ENCODE assay signal across 8 cellular contexts in genomic region chr19:42114412-42114811, GRCh38. TPM values are rescaled to one million over a fixed set of nuclear protein-coding genes. Genes with fewer than 3 reads are reported as not detected.
DNase-seq lines count a peak whose midpoint lies in the region; ATAC-seq and TF ChIP-seq lines count a peak whose summit lies in the region.

No MANE protein-coding gene starts in this region.

- no peaks in the 10 kb centered on the region for H3K9me3 ChIP-seq in adipocyte (ENCODE audit: control insufficient read depth, low read length)
- no peaks in the 10 kb centered on the region for H3K9me3 ChIP-seq in esophagus squamous epithelium

- H3K27me3 ChIP-seq in adipocyte (replicated peaks; ENCODE audit: control insufficient read depth, insufficient read depth, low read length) = no peaks in the 10 kb centered on the region
- no peaks in the 10 kb centered on the region for H3K27me3 ChIP-seq in esophagus squamous epithelium

- peak overlapping the region in 1 of 4 donors; percentile 67 for H3K27ac ChIP-seq in esophagus squamous epithelium

- TF ChIP-seq POLR2A in esophagus squamous epithelium (IDR thresholded peaks at IDR 0.05) = no peak

- 61 to 75% methylated on average over 7 of the region's 7 CpGs for WGBS in esophagus squamous epithelium, 2 donors

- peak; percentile 59 for ATAC-seq in GM21423 (IDR thresholded peaks at IDR 0.05; ENCODE audit: unreplicated experiment)

- DNase-seq in DMS79 (lab: John Stamatoyannopoulos, UW) = peak; percentile 88
- DNase-seq in NCI-H1105 treated with DMSO at 0.1 percent for 48 hours (lab: John Stamatoyannopoulos, UW) = peak; percentile 74
- no peak for DNase-seq in adipocyte (ENCODE audit: low read depth)
- no peak for DNase-seq in islet precursor cell
- no peak for DNase-seq in esophagus squamous epithelium (lab: John Stamatoyannopoulos, UW)
- no peak for DNase-seq in stimulated activated CD4-positive, alpha-beta T cell treated with anti-CD3 and anti-CD28 coated beads, Interleukin-12 subunit alpha, Interleukin-12 subunit beta, amount 100 ng/mL, for 4 hours
- no peak for DNase-seq in stimulated activated CD4-positive, alpha-beta T cell treated with anti-CD3 and anti-CD28 coated beads, Interleukin-1b, Interleukin-23, amount 100 ng/mL, for 48 hours

- H3K4me1 ChIP-seq in adipocyte (ENCODE audit: control insufficient read depth, insufficient read depth, low read length) (peaks cover 34% of the 10 kb centered on the region), esophagus squamous epithelium (peaks cover 0 to 13% (median 12%) of the 10 kb centered on the region in 3 donors)

- no peaks in the 10 kb centered on the region for H3K36me3 ChIP-seq in adipocyte (ENCODE audit: control insufficient read depth, insufficient read depth, low read length, severe bottlenecking)
- no peaks in the 10 kb centered on the region for H3K36me3 ChIP-seq in esophagus squamous epithelium

- no peak for TF ChIP-seq CTCF in esophagus squamous epithelium (IDR thresholded peaks at IDR 0.05)

- peak overlapping the region; percentile 3 for H3K4me3 ChIP-seq in adipocyte (ENCODE audit: low read length)
- no peak overlapping the region for H3K4me3 ChIP-seq in esophagus squamous epithelium

- peak overlapping the region; percentile 44 for H3K9ac ChIP-seq in adipocyte (ENCODE audit: low read length)

- intact Hi-C loops in esophagus squamous epithelium (cut with DNase I) = no loop called here

RNA-seq across cellular contexts. Expression of gene POU2F2, which starts 17.8 kb away (rescaled TPM):
- total RNA-seq in esophagus squamous epithelium = under 1 TPM in 3 of 4 donors, not detected in 1; 0.18 to 0.67 (median 0.57) TPM

RNA-seq across cellular contexts. Expression of gene ZNF574, which starts 38.4 kb away (rescaled TPM):
- 10 to 100 TPM; 13.2 to 24.3 (median 16.2) TPM for total RNA-seq in esophagus squamous epithelium

RNA-seq across cellular contexts. Expression of gene GRIK5, which starts 44.4 kb away (rescaled TPM):
- total RNA-seq in esophagus squamous epithelium = 1 to 10 TPM in 1 of 4 donors, under 1 TPM in 3; 0.08 to 1.1 (median 0.37) TPM

Comparison
In these comparisons a context has a peak if more than half of its experiments do, and no peak if none do; other contexts are left out.
1. DNase-seq: peak in DMS79 (single experiment) and NCI-H1105 treated with DMSO at 0.1 percent for 48 hours (single experiment); none in adipocyte (single experiment), islet precursor cell (single experiment), esophagus squamous epithelium (single experiment), stimulated activated CD4-positive, alpha-beta T cell treated with anti-CD3 and anti-CD28 coated beads, Interleukin-12 subunit alpha, Interleukin-12 subunit beta, amount 100 ng/mL, for 4 hours (single experiment) and stimulated activated CD4-positive, alpha-beta T cell treated with anti-CD3 and anti-CD28 coated beads, Interleukin-1b, Interleukin-23, amount 100 ng/mL, for 48 hours (single experiment).